ENCODE assay signal across 10 cellular contexts in the genomic region with DNA sequence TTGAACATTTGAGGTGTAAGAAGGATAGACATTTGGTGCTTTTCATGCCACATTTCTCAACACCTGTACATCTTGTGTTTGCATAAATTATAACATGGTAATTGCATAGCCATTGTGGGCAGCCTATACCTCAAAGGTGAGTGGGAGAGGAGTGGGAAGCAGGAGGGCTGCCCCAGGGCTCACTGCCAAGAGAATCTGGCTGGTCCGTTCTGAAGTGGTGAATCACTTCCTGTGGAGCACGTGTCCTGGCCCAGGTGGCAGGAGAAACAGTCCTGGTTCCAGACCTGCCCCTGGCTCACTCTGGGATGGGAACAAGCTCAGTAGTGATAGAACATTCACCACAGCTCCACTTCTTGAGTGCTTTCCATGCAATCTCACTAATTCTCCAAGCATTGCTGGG. TPM values are rescaled to one million over a fixed set of nuclear protein-coding genes. Genes with fewer than 3 reads are reported as not detected.
DNase-seq lines count a peak whose midpoint lies in the region; ATAC-seq lines count a peak whose summit lies in the region.
"Had no signal": no experiment of that assay in that cellular context is flagged by ENCODE, and none has a peak within 500 bp of the region (broad histone marks: within the 10 kb centered on the region; RNA-seq: fewer than 3 reads in every experiment).

No MANE protein-coding gene starts in this region.

- no peak for ATAC-seq in HG02938 (IDR thresholded peaks at IDR 0.05; ENCODE audit: unreplicated experiment)

- DNase-seq in DMS79 treated with DMSO at 0.1 percent for 48 hours (lab: John Stamatoyannopoulos, UW) (peak; percentile 40), DMS79 (lab: John Stamatoyannopoulos, UW) (no peak), Daoy (ENCODE audit: low read depth) (peak; percentile 80), NCI-H69 (lab: John Stamatoyannopoulos, UW) (peak; percentile 79), glomerular visceral epithelial cell (ENCODE audit: extremely low spot score) (peak; percentile 62), HuH-7 (ENCODE audit: low spot score) (no peak), T1000 (lab: John Stamatoyannopoulos, UW) (no peak)
- DNase-seq: NCI-H1048, SIG-M5 had no signal

RNA-seq across cellular contexts. Expression of a gene that starts 11.6 kb away (rescaled TPM):
- total RNA-seq in Daoy (2014; rRNA removed; shearing (Covaris generic)), result 0.21 and 0.29 TPM in 2 replicates

RNA-seq across cellular contexts. Expression of a gene that starts 34.2 kb away (rescaled TPM):
- total RNA-seq in Daoy (2014; rRNA removed; shearing (Covaris generic)), result 0.06 TPM in 1 of 2 replicates, not detected in the other

Comparison
In these comparisons a context has a peak if more than half of its experiments do, and no peak if none do; other contexts are left out.
1. DNase-seq: peak in DMS79 treated with DMSO at 0.1 percent for 48 hours (single experiment), Daoy (single experiment), NCI-H69 (single experiment) and glomerular visceral epithelial cell (single experiment); none in DMS79 (single experiment), HuH-7 (single experiment) and T1000 (single experiment).